Comparison of ENCODE assay signal across 8 cellular contexts in the genomic region with DNA sequence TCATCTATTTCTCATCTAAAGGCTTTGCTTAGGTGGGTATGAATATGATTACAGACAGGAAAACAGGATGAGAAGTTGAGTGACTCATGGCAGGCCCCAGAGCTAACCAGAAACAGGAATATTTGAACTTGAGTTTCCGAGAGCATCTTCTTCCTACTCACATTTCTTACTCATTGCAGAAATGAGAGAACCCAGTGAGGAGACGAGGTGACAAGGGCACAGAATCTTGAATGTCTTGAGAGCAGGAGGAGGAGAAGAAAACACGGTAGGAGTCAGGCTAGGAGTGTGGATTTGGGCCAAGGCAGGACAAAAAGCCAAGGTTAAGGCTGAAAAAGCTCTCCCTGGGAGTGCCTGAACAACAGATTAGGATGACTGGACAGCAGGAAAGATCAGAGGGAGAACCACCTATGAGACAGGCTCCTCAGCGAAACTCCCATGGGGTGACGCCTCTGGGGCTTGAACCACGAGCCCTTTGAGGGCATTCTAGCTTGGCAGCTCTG. TPM values are rescaled to one million over a fixed set of nuclear protein-coding genes. Genes with fewer than 3 reads are reported as not detected.
DNase-seq lines count a peak whose midpoint lies in the region; ATAC-seq, FAIRE-seq and TF ChIP-seq lines count a peak whose summit lies in the region.
"Had no signal": no experiment of that assay in that cellular context is flagged by ENCODE, and none has a peak within 500 bp of the region (broad histone marks: within the 10 kb centered on the region; RNA-seq: fewer than 3 reads in every experiment).

No MANE protein-coding gene starts in this region.

- no peaks in the 10 kb centered on the region for H3K9me3 ChIP-seq in naive thymus-derived CD4-positive, alpha-beta T cell (ENCODE audit: control insufficient read depth in 2 of 3, low read length in 3 of 3)
- H3K9me3 ChIP-seq in Peyer's patch: no peaks in the 10 kb centered on the region
- no peaks in the 10 kb centered on the region for H3K9me3 ChIP-seq in ascending aorta
- H3K9me3 ChIP-seq: gastrocnemius medialis had no signal

- peak; percentile 82 for DNase-seq in H54 (ENCODE audit: insufficient read length, low spot score)
- peak; percentile 46 for DNase-seq in activated T-cell treated with anti-CD3 and anti-CD28 coated beads, Interleukin-2, amount 50 U/mL, for 4 hours
- DNase-seq in naive thymus-derived CD4-positive, alpha-beta T cell: peak in 1 of 9 donors; percentile 53
- no peak for DNase-seq in Peyer's patch
- DNase-seq in ascending aorta (ENCODE audit: low spot score in 2 of 2): no peak
- DNase-seq: gastrocnemius medialis, NCI-H69 had no signal

- no peak for FAIRE-seq in H54 (lab: Jason Lieb, UNC)

- no peaks in the 10 kb centered on the region for H3K27me3 Mint-ChIP-seq in activated T-cell treated with anti-CD3 and anti-CD28 coated beads, Interleukin-2, amount 50 U/mL, for 4 hours (ENCODE audit: low read depth)
- H3K27me3 Mint-ChIP-seq in naive thymus-derived CD4-positive, alpha-beta T cell: peaks cover 0 to 2% (median 0%) of the 10 kb centered on the region in 5 donors

- H3K4me1 ChIP-seq in naive thymus-derived CD4-positive, alpha-beta T cell (ENCODE audit: control insufficient read depth in 2 of 2, insufficient read depth in 2 of 2, low read length in 2 of 2): peaks cover 24 to 27% of the 10 kb centered on the region in 2 donors
- H3K4me1 ChIP-seq in Peyer's patch (peaks cover 0 to 23% (median 7%) of the 10 kb centered on the region in 4 donors), ascending aorta (peaks cover 9 to 17% of the 10 kb centered on the region in 2 donors)

- peaks cover 10% of the 10 kb centered on the region for H3K36me3 Mint-ChIP-seq in activated T-cell treated with anti-CD3 and anti-CD28 coated beads, Interleukin-2, amount 50 U/mL, for 4 hours (ENCODE audit: insufficient read depth)
- H3K36me3 Mint-ChIP-seq in naive thymus-derived CD4-positive, alpha-beta T cell: peaks cover 0 to 19% (median 0%) of the 10 kb centered on the region in 5 donors

- peak overlapping the region; percentile 11 for H3K27ac ChIP-seq in naive thymus-derived CD4-positive, alpha-beta T cell (ENCODE audit: low read depth, low read length)
- H3K27ac ChIP-seq in Peyer's patch (no peak overlapping the region), ascending aorta (no peak overlapping the region)

- peak overlapping the region in 8 of 9 donors; percentile 17 to 95 (median 90) for H3K27ac Mint-ChIP-seq in naive thymus-derived CD4-positive, alpha-beta T cell

- H3K9me3 Mint-ChIP-seq in activated T-cell treated with anti-CD3 and anti-CD28 coated beads, Interleukin-2, amount 50 U/mL, for 4 hours: no peaks in the 10 kb centered on the region
- peaks cover 0 to 4% (median 0%) of the 10 kb centered on the region in 11 donors for H3K9me3 Mint-ChIP-seq in naive thymus-derived CD4-positive, alpha-beta T cell

- H3K27me3 ChIP-seq in naive thymus-derived CD4-positive, alpha-beta T cell (ENCODE audit: control insufficient read depth in 2 of 2, insufficient read depth in 2 of 2, low read length in 2 of 2): no peaks in the 10 kb centered on the region
- no peaks in the 10 kb centered on the region for H3K27me3 ChIP-seq in Peyer's patch
- no peaks in the 10 kb centered on the region for H3K27me3 ChIP-seq in ascending aorta
- H3K27me3 ChIP-seq: gastrocnemius medialis had no signal

- ATAC-seq in activated T-cell treated with anti-CD3 and anti-CD28 coated beads, Interleukin-2, amount 50 U/mL, for 4 hours: peak; percentile 53 to 62
- no peak for ATAC-seq in naive thymus-derived CD4-positive, alpha-beta T cell
- ATAC-seq in GM18498 (IDR thresholded peaks at IDR 0.05; ENCODE audit: unreplicated experiment): no peak
- ATAC-seq: gastrocnemius medialis had no signal

- TF ChIP-seq POLR2A in H54 (IDR thresholded peaks at IDR 0.05; ENCODE audit: low read depth, low read length) (no peak), Peyer's patch (IDR thresholded peaks at IDR 0.05) (no peak)

- H3K4me3 Mint-ChIP-seq in activated T-cell treated with anti-CD3 and anti-CD28 coated beads, Interleukin-2, amount 50 U/mL, for 4 hours: peak overlapping the region; percentile 76
- H3K4me3 Mint-ChIP-seq in naive thymus-derived CD4-positive, alpha-beta T cell: peak overlapping the region in 5 of 10 donors; percentile 17 to 76 (median 64)

- peaks cover 51% of the 10 kb centered on the region for H3K4me1 Mint-ChIP-seq in activated T-cell treated with anti-CD3 and anti-CD28 coated beads, Interleukin-2, amount 50 U/mL, for 4 hours (ENCODE audit: low read depth)
- peaks cover 19 to 52% (median 40%) of the 10 kb centered on the region in 7 donors for H3K4me1 Mint-ChIP-seq in naive thymus-derived CD4-positive, alpha-beta T cell

- no peaks in the 10 kb centered on the region for H3K36me3 ChIP-seq in naive thymus-derived CD4-positive, alpha-beta T cell (ENCODE audit: control insufficient read depth in 2 of 3, insufficient read depth in 3 of 3, low read length in 3 of 3)
- H3K36me3 ChIP-seq in Peyer's patch (no peaks in the 10 kb centered on the region), ascending aorta (no peaks in the 10 kb centered on the region)
- H3K36me3 ChIP-seq: gastrocnemius medialis had no signal

- CTCF ChIA-PET in naive thymus-derived CD4-positive, alpha-beta T cell (lab: Charles Lee): interaction anchor here (0.9 to 1.5 kb wide), 3 partner anchors 9 to 22 kb away, joined by 3 to 4 read pairs (median 3); no protein-coding TSS in a partner anchor

- intact Hi-C loops in naive thymus-derived CD4-positive, alpha-beta T cell (cut with micrococcal nuclease): loop anchor here in 1 of 2 donors (1.0 kb wide), 1 partner anchor 9 kb away; no protein-coding TSS in a partner anchor
- intact Hi-C loops in ascending aorta (cut with DNase I): loop anchor here (10.0 kb wide), 1 partner anchor 312 kb away; a partner anchor contains a TSS

- POLR2A ChIA-PET in naive thymus-derived CD4-positive, alpha-beta T cell (lab: Charles Lee): interaction anchor here (0.6 to 1.2 kb wide), 4 partner anchors 13 to 233 kb away, joined by 3 to 4 read pairs (median 3); a partner anchor contains a TSS

- no peak overlapping the region for H3K4me3 ChIP-seq in naive thymus-derived CD4-positive, alpha-beta T cell (ENCODE audit: low read length)
- H3K4me3 ChIP-seq in Peyer's patch (no peak overlapping the region), ascending aorta (no peak overlapping the region)
- H3K4me3 ChIP-seq: gastrocnemius medialis had no signal

- no peak for TF ChIP-seq CTCF in Peyer's patch (IDR thresholded peaks at IDR 0.05)
- TF ChIP-seq CTCF in ascending aorta (IDR thresholded peaks at IDR 0.05): no peak

RNA-seq across cellular contexts. Expression of a gene that starts 3.0 kb away (rescaled TPM):
- 1,000 to 10,000 TPM; 1,128 to 1,173 (median 1,167) TPM for total RNA-seq in activated T-cell treated with anti-CD3 and anti-CD28 coated beads, Interleukin-2, amount 50 U/mL, for 4 hours
- total RNA-seq in naive thymus-derived CD4-positive, alpha-beta T cell: 100 to 1,000 TPM in 2 of 5 experiments, 10 to 100 TPM in 3; 58.5 to 536 (median 69.8) TPM
- polyA plus RNA-seq in naive thymus-derived CD4-positive, alpha-beta T cell: 100 to 1,000 TPM; 172 to 204 TPM
- total RNA-seq in Peyer's patch: 100 to 1,000 TPM; 118 to 244 (median 166) TPM
- 171 TPM for total RNA-seq in ascending aorta

RNA-seq across cellular contexts. Expression of a gene that starts 21.8 kb away (rescaled TPM):
- total RNA-seq in activated T-cell treated with anti-CD3 and anti-CD28 coated beads, Interleukin-2, amount 50 U/mL, for 4 hours: 100 to 1,000 TPM; 218 to 222 (median 218) TPM
- 100 to 1,000 TPM in 1 of 5 experiments, 10 to 100 TPM in 4; 22.0 to 197 (median 32.3) TPM for total RNA-seq in naive thymus-derived CD4-positive, alpha-beta T cell
- polyA plus RNA-seq in naive thymus-derived CD4-positive, alpha-beta T cell: 10 to 100 TPM; 10.6 to 13.4 TPM
- total RNA-seq in Peyer's patch: 10 to 100 TPM in 3 of 4 donors, 1 to 10 TPM in 1; 9.1 to 42.9 (median 22.5) TPM
- total RNA-seq in ascending aorta: 5.9 TPM

RNA-seq across cellular contexts. Expression of a gene that starts 22.8 kb away (rescaled TPM):
- 10 to 100 TPM; 60.3 to 72.2 (median 71.9) TPM for total RNA-seq in activated T-cell treated with anti-CD3 and anti-CD28 coated beads, Interleukin-2, amount 50 U/mL, for 4 hours
- 10 to 100 TPM; 32.6 to 65.4 (median 53.2) TPM for total RNA-seq in naive thymus-derived CD4-positive, alpha-beta T cell
- 10 to 100 TPM; 69.7 to 80.3 TPM for polyA plus RNA-seq in naive thymus-derived CD4-positive, alpha-beta T cell
- total RNA-seq in Peyer's patch (10 to 100 TPM; 17.9 to 27.7 (median 23.0) TPM), ascending aorta (11.3 TPM)

RNA-seq across cellular contexts. Expression of a gene that starts 23.0 kb away (rescaled TPM):
- 10 to 100 TPM; 54.3 to 62.9 (median 59.6) TPM for total RNA-seq in activated T-cell treated with anti-CD3 and anti-CD28 coated beads, Interleukin-2, amount 50 U/mL, for 4 hours
- total RNA-seq in naive thymus-derived CD4-positive, alpha-beta T cell: 10 to 100 TPM; 13.2 to 38.8 (median 26.8) TPM
- 10 to 100 TPM; 24.4 to 37.3 TPM for polyA plus RNA-seq in naive thymus-derived CD4-positive, alpha-beta T cell
- total RNA-seq in Peyer's patch (10 to 100 TPM; 25.6 to 38.3 (median 28.4) TPM), ascending aorta (30.4 TPM)

Comparison
In these comparisons a context has a peak if more than half of its experiments do, and no peak if none do; other contexts are left out.
1. DNase-seq: peak in H54 (single experiment) and activated T-cell treated with anti-CD3 and anti-CD28 coated beads, Interleukin-2, amount 50 U/mL, for 4 hours (single experiment); none in Peyer's patch (0 of 3) and ascending aorta (0 of 2).
2. ATAC-seq: peak in activated T-cell treated with anti-CD3 and anti-CD28 coated beads, Interleukin-2, amount 50 U/mL, for 4 hours (2 of 2); none in naive thymus-derived CD4-positive, alpha-beta T cell (single experiment) and GM18498 (single experiment).